34 cellular contexts compared by ENCODE assay signal in genomic region chr20:9710685-9711084, GRCh38.
"Had no signal": no experiment of that assay in that cellular context is flagged by ENCODE, and none has a peak within 500 bp of the region (broad histone marks: within the 10 kb centered on the region; RNA-seq: fewer than 3 reads in every experiment).

No MANE protein-coding gene starts in this region.

- H3K27ac ChIP-seq: KMS-11 had no signal

- DNase-seq: Karpas-422, Kasumi-1, MG63, MM.1S, MV-4-11, NCI-H1048, NCI-H1092, NCI-H1092 treated with DMSO at 0.1 percent for 48 hours, NCI-H1105, NCI-H1105 treated with DMSO at 0.1 percent for 48 hours, NCI-H1417, NCI-H1417 treated with DMSO at 0.1 percent for 48 hours, NCI-H1436, NCI-H1436 treated with DMSO at 0.1 percent for 48 hours, NCI-H146, NCI-H1694, NCI-H1694 treated with DMSO at 0.1 percent for 48 hours, NCI-H187, NCI-H187 treated with DMSO at 0.1 percent for 48 hours, NCI-H1930, NCI-H2029, NCI-H2029 treated with DMSO at 0.1 percent for 48 hours, NCI-H2081, NCI-H2081 treated with DMSO at 0.1 percent for 48 hours, NCI-H2107, NCI-H2171, NCI-H2171 treated with DMSO at 0.1 percent for 48 hours, NCI-H2227 treated with DMSO at 0.1 percent for 48 hours, NCI-H226, NCI-H345, NCI-H446, NCI-H446 treated with DMSO at 0.1 percent for 48 hours, NCI-H510A had no signal

- H3K4me3 ChIP-seq: MG63 had no signal

- H3K36me3 ChIP-seq: MG63 had no signal

- H3K9me3 ChIP-seq: MG63 had no signal

- H3K4me2 ChIP-seq: KMS-11 had no signal

- H3K9ac ChIP-seq: KMS-11 had no signal
